In the genomic region with DNA sequence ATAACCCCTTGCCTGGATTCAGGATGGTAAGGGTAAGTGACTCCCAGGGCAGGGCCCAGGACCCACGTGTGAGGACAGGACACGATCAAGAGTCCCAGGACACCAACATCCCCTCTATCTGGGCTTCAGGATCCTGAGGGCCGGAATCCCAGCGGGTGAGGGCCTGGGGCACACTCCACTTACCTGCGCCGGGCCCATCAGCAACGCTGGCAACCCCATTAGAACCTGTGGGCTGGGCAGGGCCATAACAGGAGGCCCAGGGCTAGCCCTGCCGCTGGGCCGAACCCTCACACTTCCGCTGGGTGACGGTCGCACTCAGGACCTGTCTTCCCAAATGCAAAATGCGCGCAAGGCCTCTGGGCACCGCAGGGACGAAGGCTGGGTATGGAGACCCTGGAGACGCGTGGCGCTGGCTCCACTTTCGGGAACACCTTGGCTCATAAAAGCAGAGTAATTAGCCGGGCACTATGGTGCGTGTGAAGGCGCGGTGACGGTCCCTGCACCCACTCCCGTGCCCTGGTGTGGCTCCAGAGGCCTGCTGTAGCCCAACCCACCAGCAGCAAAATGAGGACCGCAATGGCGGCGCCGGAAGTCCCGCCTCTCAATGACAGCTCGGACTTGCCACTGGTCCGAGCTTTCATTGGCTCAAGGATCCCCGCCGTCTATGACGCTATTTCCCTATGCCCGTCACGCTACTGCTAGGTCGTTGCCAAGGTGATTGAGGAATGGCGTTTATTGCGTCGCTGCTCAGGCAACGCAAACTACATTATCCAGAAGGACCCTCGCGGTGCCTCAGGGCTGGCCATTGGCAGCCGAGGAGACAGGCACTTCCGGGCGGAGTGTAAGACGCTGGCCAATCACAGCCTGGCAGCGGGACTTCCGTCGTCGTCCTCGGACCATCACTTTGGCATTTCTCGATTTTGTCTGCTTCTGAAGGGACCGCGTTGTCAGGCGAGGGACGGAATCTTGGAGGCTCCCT, we compare ENCODE assay signal across 1 cellular context.
TF ChIP-seq lines count a peak whose summit lies in the region.

Gene ZNF132 (minus strand): TSS at position 578 of the 979 bp plus-strand sequence. CDS start 332 bp downstream, at position 246.

TF ChIP-seq in SK-N-SH, 30 proteins besides CTCF, POLR2A, EP300 and RAD21 (continued from another document):
- TF ChIP-seq MEF2A (IDR thresholded peaks at IDR 0.05; ENCODE audit: borderline replicate concordance, low read depth) (no peak), FOXJ3 (CRISPR knock-in tag; IDR thresholded peaks at IDR 0.05) (0 out of 2 replicates have a peak, but pooled peaks have one; percentile 29), JUND (IDR thresholded peaks at IDR 0.05) (no peak), TCF12 (IDR thresholded peaks at IDR 0.05) (no peak), FOSL2 (IDR thresholded peaks at IDR 0.05; ENCODE audit: borderline replicate concordance, low read depth) (no peak), SMC3 (IDR thresholded peaks at IDR 0.05; ENCODE audit: low read depth, low read length) (no peak), ZBTB33 (IDR thresholded peaks at IDR 0.05; ENCODE audit: borderline replicate concordance, low read depth) (no peak), YY1 (IDR thresholded peaks at IDR 0.05; ENCODE audit: low read depth) (peak; percentile 93), EZH2phosphoT487 (IDR thresholded peaks at IDR 0.05; ENCODE audit: borderline replicate concordance, low read depth) (no peak), CHD2 (IDR thresholded peaks at IDR 0.05; ENCODE audit: low read length, partially characterized antibody) (peak; percentile 78), ELF1 (IDR thresholded peaks at IDR 0.05) (peak; percentile 88), RFX5 (IDR thresholded peaks at IDR 0.05; ENCODE audit: low read length) (peak; percentile 66), POLR2AphosphoS5 (IDR thresholded peaks at IDR 0.05; ENCODE audit: low read depth, low read length) (peak; percentile 62), GABPA (IDR thresholded peaks at IDR 0.05; ENCODE audit: low read depth) (peak; percentile 88), GATA2 (CRISPR knock-in tag; IDR thresholded peaks at IDR 0.05) (no peak), SIN3A (IDR thresholded peaks at IDR 0.05; ENCODE audit: borderline replicate concordance, low read depth, low read length) (peak; percentile 53; the same call in 1 of the 2 replicates), REST (IDR thresholded peaks at IDR 0.05; ENCODE audit: low read depth, low read length) (no peak), NFIC (IDR thresholded peaks at IDR 0.05; ENCODE audit: borderline replicate concordance) (no peak), MXI1 (IDR thresholded peaks at IDR 0.05; ENCODE audit: low read depth, low read length) (peak; percentile 54; the same call in 1 of the 2 replicates), FOXM1 (IDR thresholded peaks at IDR 0.05; ENCODE audit: low read depth) (no peak), NRF1 (IDR thresholded peaks at IDR 0.05; ENCODE audit: low read depth, low read length) (peak; percentile 43; the same call in 1 of the 2 replicates), RCOR1 (IDR thresholded peaks at IDR 0.05; ENCODE audit: low read length) (no peak), TEAD4 (IDR thresholded peaks at IDR 0.05; ENCODE audit: borderline replicate concordance, insufficient read depth) (no peak)
- TF ChIP-seq, protein P1, sequence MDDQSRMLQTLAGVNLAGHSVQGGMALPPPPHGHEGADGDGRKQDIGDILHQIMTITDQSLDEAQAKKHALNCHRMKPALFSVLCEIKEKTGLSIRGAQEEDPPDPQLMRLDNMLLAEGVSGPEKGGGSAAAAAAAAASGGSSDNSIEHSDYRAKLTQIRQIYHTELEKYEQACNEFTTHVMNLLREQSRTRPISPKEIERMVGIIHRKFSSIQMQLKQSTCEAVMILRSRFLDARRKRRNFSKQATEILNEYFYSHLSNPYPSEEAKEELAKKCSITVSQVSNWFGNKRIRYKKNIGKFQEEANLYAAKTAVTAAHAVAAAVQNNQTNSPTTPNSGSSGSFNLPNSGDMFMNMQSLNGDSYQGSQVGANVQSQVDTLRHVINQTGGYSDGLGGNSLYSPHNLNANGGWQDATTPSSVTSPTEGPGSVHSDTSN (IDR thresholded peaks at IDR 0.05) = peak; percentile 74
- TF ChIP-seq, protein P2, sequence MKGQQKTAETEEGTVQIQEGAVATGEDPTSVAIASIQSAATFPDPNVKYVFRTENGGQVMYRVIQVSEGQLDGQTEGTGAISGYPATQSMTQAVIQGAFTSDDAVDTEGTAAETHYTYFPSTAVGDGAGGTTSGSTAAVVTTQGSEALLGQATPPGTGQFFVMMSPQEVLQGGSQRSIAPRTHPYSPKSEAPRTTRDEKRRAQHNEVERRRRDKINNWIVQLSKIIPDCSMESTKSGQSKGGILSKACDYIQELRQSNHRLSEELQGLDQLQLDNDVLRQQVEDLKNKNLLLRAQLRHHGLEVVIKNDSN (IDR thresholded peaks at IDR 0.05; ENCODE audit: borderline replicate concordance, low read depth) = no peak
- TF ChIP-seq, protein P3, sequence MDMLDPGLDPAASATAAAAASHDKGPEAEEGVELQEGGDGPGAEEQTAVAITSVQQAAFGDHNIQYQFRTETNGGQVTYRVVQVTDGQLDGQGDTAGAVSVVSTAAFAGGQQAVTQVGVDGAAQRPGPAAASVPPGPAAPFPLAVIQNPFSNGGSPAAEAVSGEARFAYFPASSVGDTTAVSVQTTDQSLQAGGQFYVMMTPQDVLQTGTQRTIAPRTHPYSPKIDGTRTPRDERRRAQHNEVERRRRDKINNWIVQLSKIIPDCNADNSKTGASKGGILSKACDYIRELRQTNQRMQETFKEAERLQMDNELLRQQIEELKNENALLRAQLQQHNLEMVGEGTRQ (IDR thresholded peaks at IDR 0.05; ENCODE audit: borderline replicate concordance, low read depth, low read length) = no peak
- TF ChIP-seq, protein P4, sequence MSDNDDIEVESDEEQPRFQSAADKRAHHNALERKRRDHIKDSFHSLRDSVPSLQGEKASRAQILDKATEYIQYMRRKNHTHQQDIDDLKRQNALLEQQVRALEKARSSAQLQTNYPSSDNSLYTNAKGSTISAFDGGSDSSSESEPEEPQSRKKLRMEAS (IDR thresholded peaks at IDR 0.05; ENCODE audit: low read depth) = peak; percentile 81
TF ChIP-seq in SK-N-SH: peak in this region for 14.
